In genomic region chr12:99282086-99282485, GRCh38 we compare ENCODE assay signal across 20 cellular contexts.
"Had no signal": no experiment of that assay in that cellular context is flagged by ENCODE, and none has a peak within 500 bp of the region (broad histone marks: within the 10 kb centered on the region; RNA-seq: fewer than 3 reads in every experiment).

No MANE protein-coding gene starts in this region.

- H3K27me3 ChIP-seq: breast epithelium, MG63 had no signal

- FAIRE-seq: RCC 7860 had no signal

- ATAC-seq: activated CD4-positive, alpha-beta T cell treated with anti-CD3 and anti-CD28 coated beads for 36 hours; activated CD8-positive, alpha-beta T cell treated with anti-CD3 and anti-CD28 coated beads for 36 hours; activated T-cell treated with anti-CD3 and anti-CD28 coated beads, Interleukin-2, amount 50 U/mL, for 72 hours; PC-3 had no signal

- H3K36me3 ChIP-seq: breast epithelium, MG63 had no signal

- H3K4me3 ChIP-seq: breast epithelium, MG63 had no signal

- H3K4me1 ChIP-seq: breast epithelium had no signal

- H3K27ac ChIP-seq: breast epithelium had no signal

- H3K9me3 ChIP-seq: breast epithelium, MG63 had no signal

- DNase-seq: activated CD4-positive, alpha-beta T cell treated with anti-CD3 and anti-CD28 coated beads for 36 hours; activated CD8-positive, alpha-beta memory T cell treated with anti-CD3 and anti-CD28 coated beads, Interleukin-2, amount 50 U/mL, for 4 hours; activated CD8-positive, alpha-beta T cell treated with anti-CD3 and anti-CD28 coated beads for 36 hours; activated T-cell treated with anti-CD3 and anti-CD28 coated beads, Interleukin-2, amount 50 U/mL, for 72 hours; aorta; caudate nucleus; MG63; MV-4-11; NCI-H1105; NCI-H1436; NCI-H1694 treated with DMSO at 0.1 percent for 48 hours; NCI-H2081; NCI-H2171; NCI-H226; NCI-H774; NK-92 treated with Interleukin-12 subunit alpha and Interleukin-12 subunit beta, amount 100 ng/mL, for 24 hours; SHP77 had no signal
